In genomic region chr2:41886145-41886664, GRCh38 we compare ENCODE assay signal across 20 cellular contexts.
DNase-seq lines count a peak whose midpoint lies in the region; ATAC-seq and TF ChIP-seq lines count a peak whose summit lies in the region.
"Had no signal": no experiment of that assay in that cellular context is flagged by ENCODE, and none has a peak within 500 bp of the region (broad histone marks: within the 10 kb centered on the region; RNA-seq: fewer than 3 reads in every experiment).

No MANE protein-coding gene starts in this region.

- H3K4me1 Mint-ChIP-seq in progenitor cell of endocrine pancreas (ENCODE audit: low read depth), result peaks cover 26% of the 10 kb centered on the region

- no peak for TF ChIP-seq CTCF in BE2C (IDR thresholded peaks at IDR 0.05; ENCODE audit: low read depth, low read length)
- no peak for TF ChIP-seq CTCF in progenitor cell of endocrine pancreas (IDR thresholded peaks at IDR 0.05; ENCODE audit: unreplicated experiment)

- H3K9me3 ChIP-seq in BE2C, result no peaks in the 10 kb centered on the region

- ATAC-seq in SK-N-SH treated with all-trans-retinoic acid at 6 μM for 48 hours (peak; percentile 32; the same call in 1 of the 3 replicates), left lobe of liver (peak; percentile 11), GM21515 (IDR thresholded peaks at IDR 0.05; ENCODE audit: unreplicated experiment) (no peak)

- no peaks in the 10 kb centered on the region for H3K36me3 ChIP-seq in BE2C

- H3K27me3 Mint-ChIP-seq in progenitor cell of endocrine pancreas, result no peaks in the 10 kb centered on the region

- DNase-seq in BE2C, result peak; percentile 19
- no peak for DNase-seq in left lobe of liver (ENCODE audit: low spot score)
- DNase-seq in progenitor cell of endocrine pancreas (ENCODE audit: low spot score, unreplicated experiment), result no peak
- DNase-seq in NCI-H1694 treated with DMSO at 0.1 percent for 48 hours (lab: John Stamatoyannopoulos, UW), result no peak
- no peak for DNase-seq in RKO (ENCODE audit: low spot score)
- DNase-seq: AML-193; CD8-positive, alpha-beta memory T cell; GDM1; GOT3; HCEC 1CT; NCI-H1092 treated with DMSO at 0.1 percent for 48 hours; NCI-H1436 treated with DMSO at 0.1 percent for 48 hours; NCI-H2029 treated with DMSO at 0.1 percent for 48 hours; NCI-H226; NCI-H510A treated with DMSO at 0.1 percent for 48 hours; NCI-H748 treated with DMSO at 0.1 percent for 48 hours; SHP77 treated with DMSO at 0.1 percent for 48 hours had no signal

- peak overlapping the region; percentile 6; the same call in 1 of the 2 replicates for H3K4me3 ChIP-seq in BE2C (ENCODE audit: low read depth, low read length)
- H3K4me3 ChIP-seq: PC-9 had no signal

- no peak overlapping the region for H3K4me3 Mint-ChIP-seq in progenitor cell of endocrine pancreas (ENCODE audit: low read depth)

- H3K4me1 ChIP-seq in BE2C, result peaks cover 21% of the 10 kb centered on the region

- H3K9me3 Mint-ChIP-seq in progenitor cell of endocrine pancreas (ENCODE audit: low read depth), result no peaks in the 10 kb centered on the region

- peak overlapping the region; percentile 73 for H3K27ac Mint-ChIP-seq in progenitor cell of endocrine pancreas

- H3K36me3 Mint-ChIP-seq in progenitor cell of endocrine pancreas (ENCODE audit: insufficient read depth), result no peaks in the 10 kb centered on the region

- H3K27me3 ChIP-seq in BE2C, result no peaks in the 10 kb centered on the region

TF ChIP-seq in SK-N-SH treated with all-trans-retinoic acid at 6 μM for 48 hours, 23 proteins besides CTCF, POLR2A, EP300 and RAD21:
- TF ChIP-seq ZNF8 (CRISPR knock-in tag; IDR thresholded peaks at IDR 0.05), result peak; percentile 23; the same call in 1 of the 2 replicates
- TF ChIP-seq PPARA (CRISPR knock-in tag; IDR thresholded peaks at IDR 0.05; ENCODE audit: borderline replicate concordance), result no peak
- 0 out of 2 replicates have a peak, but pooled peaks have one; percentile 57 for TF ChIP-seq ESRRG (CRISPR knock-in tag; IDR thresholded peaks at IDR 0.05)
- no peak for TF ChIP-seq OSR1 (CRISPR knock-in tag; IDR thresholded peaks at IDR 0.05)
- no peak for TF ChIP-seq ZNF565 (CRISPR knock-in tag; conservative IDR thresholded peaks at IDR 0.05; ENCODE audit: low read depth)
- TF ChIP-seq, protein P1, sequence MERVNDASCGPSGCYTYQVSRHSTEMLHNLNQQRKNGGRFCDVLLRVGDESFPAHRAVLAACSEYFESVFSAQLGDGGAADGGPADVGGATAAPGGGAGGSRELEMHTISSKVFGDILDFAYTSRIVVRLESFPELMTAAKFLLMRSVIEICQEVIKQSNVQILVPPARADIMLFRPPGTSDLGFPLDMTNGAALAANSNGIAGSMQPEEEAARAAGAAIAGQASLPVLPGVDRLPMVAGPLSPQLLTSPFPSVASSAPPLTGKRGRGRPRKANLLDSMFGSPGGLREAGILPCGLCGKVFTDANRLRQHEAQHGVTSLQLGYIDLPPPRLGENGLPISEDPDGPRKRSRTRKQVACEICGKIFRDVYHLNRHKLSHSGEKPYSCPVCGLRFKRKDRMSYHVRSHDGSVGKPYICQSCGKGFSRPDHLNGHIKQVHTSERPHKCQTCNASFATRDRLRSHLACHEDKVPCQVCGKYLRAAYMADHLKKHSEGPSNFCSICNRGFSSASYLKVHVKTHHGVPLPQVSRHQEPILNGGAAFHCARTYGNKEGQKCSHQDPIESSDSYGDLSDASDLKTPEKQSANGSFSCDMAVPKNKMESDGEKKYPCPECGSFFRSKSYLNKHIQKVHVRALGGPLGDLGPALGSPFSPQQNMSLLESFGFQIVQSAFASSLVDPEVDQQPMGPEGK (CRISPR knock-in tag; IDR thresholded peaks at IDR 0.05; ENCODE audit: borderline replicate concordance), result no peak
- TF ChIP-seq TOX (CRISPR knock-in tag; IDR thresholded peaks at IDR 0.05; ENCODE audit: borderline replicate concordance), result no peak
- peak; percentile 84; the same call in 1 of the 2 replicates for TF ChIP-seq SNAI2 (CRISPR knock-in tag; IDR thresholded peaks at IDR 0.05)
- TF ChIP-seq ZFP30 (CRISPR knock-in tag; IDR thresholded peaks at IDR 0.05), result no peak
- no peak for TF ChIP-seq ZC3H10 (CRISPR knock-in tag; IDR thresholded peaks at IDR 0.05)
- TF ChIP-seq TCF4 (CRISPR knock-in tag; IDR thresholded peaks at IDR 0.05; ENCODE audit: borderline replicate concordance), result peak; percentile 97
- peak; percentile 40; the same call in 1 of the 2 replicates for TF ChIP-seq ISL1 (CRISPR knock-in tag; IDR thresholded peaks at IDR 0.05)
- peak; percentile 93 for TF ChIP-seq TSHZ2 (CRISPR knock-in tag; IDR thresholded peaks at IDR 0.05)
- peak; percentile 61; the same call in 1 of the 2 replicates for TF ChIP-seq CSRNP3 (CRISPR knock-in tag; IDR thresholded peaks at IDR 0.05)
- TF ChIP-seq BACH2 (CRISPR knock-in tag; IDR thresholded peaks at IDR 0.05; ENCODE audit: borderline replicate concordance), result no peak
- TF ChIP-seq ARNTL (CRISPR knock-in tag; IDR thresholded peaks at IDR 0.05; ENCODE audit: borderline replicate concordance, low read depth), result no peak
- TF ChIP-seq RARB (CRISPR knock-in tag; IDR thresholded peaks at IDR 0.05), result no peak
TF ChIP-seq in SK-N-SH treated with all-trans-retinoic acid at 6 μM for 48 hours: peak in this region for 7.
